1 cellular context compared by ENCODE assay signal in genomic region chr17:65557349-65558310, GRCh38.
TF ChIP-seq lines count a peak whose summit lies in the region.

No MANE protein-coding gene starts in this region.

TF ChIP-seq in HepG2, 621 proteins besides CTCF, POLR2A, EP300 and RAD21 (continued from another document and continues in another):
- TF ChIP-seq, protein P1, sequence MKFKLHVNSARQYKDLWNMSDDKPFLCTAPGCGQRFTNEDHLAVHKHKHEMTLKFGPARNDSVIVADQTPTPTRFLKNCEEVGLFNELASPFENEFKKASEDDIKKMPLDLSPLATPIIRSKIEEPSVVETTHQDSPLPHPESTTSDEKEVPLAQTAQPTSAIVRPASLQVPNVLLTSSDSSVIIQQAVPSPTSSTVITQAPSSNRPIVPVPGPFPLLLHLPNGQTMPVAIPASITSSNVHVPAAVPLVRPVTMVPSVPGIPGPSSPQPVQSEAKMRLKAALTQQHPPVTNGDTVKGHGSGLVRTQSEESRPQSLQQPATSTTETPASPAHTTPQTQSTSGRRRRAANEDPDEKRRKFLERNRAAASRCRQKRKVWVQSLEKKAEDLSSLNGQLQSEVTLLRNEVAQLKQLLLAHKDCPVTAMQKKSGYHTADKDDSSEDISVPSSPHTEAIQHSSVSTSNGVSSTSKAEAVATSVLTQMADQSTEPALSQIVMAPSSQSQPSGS (CRISPR knock-in tag; IDR thresholded peaks at IDR 0.05): peak; percentile 58
- TF ChIP-seq SAFB2 (CRISPR knock-in tag; IDR thresholded peaks at IDR 0.05; ENCODE audit: borderline replicate concordance, low read depth) (peak; percentile 47; the same call in 1 of the 2 replicates), CAMTA2 (CRISPR knock-in tag; IDR thresholded peaks at IDR 0.05; ENCODE audit: borderline replicate concordance) (no peak), ZNF430 (CRISPR knock-in tag; IDR thresholded peaks at IDR 0.05) (peak; percentile 89), RBFOX2 (IDR thresholded peaks at IDR 0.05; ENCODE audit: low read depth, low read length) (peak; percentile 51; the same call in 1 of the 2 replicates), PLRG1 (conservative IDR thresholded peaks at IDR 0.05) (no peak), REXO4 (CRISPR knock-in tag; IDR thresholded peaks at IDR 0.05; ENCODE audit: borderline replicate concordance) (no peak), KMT2A (CRISPR knock-in tag; IDR thresholded peaks at IDR 0.05) (peak; percentile 70), ZNF431 (CRISPR knock-in tag; IDR thresholded peaks at IDR 0.05; ENCODE audit: borderline replicate concordance, low read depth) (no peak; the same call in 1 of the 2 replicates), ARID2 (CRISPR knock-in tag; IDR thresholded peaks at IDR 0.05; ENCODE audit: borderline replicate concordance) (no peak), ARNT (IDR thresholded peaks at IDR 0.05) (no peak), STAG1 (CRISPR knock-in tag; IDR thresholded peaks at IDR 0.05) (no peak), PCBP1 (IDR thresholded peaks at IDR 0.05; ENCODE audit: borderline replicate concordance, low read depth, low read length) (no peak), KLF6 (CRISPR knock-in tag; IDR thresholded peaks at IDR 0.05) (0 out of 2 replicates have a peak, but pooled peaks have one; percentile 59), ZNF543 (CRISPR knock-in tag; IDR thresholded peaks at IDR 0.05) (no peak), ZNF547 (CRISPR knock-in tag; IDR thresholded peaks at IDR 0.05) (0 out of 2 replicates have a peak, but pooled peaks have one; percentile 47), ZFP1 (CRISPR knock-in tag; IDR thresholded peaks at IDR 0.05) (peak; percentile 57; the same call in 1 of the 2 replicates), NFRKB (IDR thresholded peaks at IDR 0.05) (no peak), SETDB1 (CRISPR knock-in tag; IDR thresholded peaks at IDR 0.05; ENCODE audit: borderline replicate concordance) (no peak), KDM5B (CRISPR knock-in tag; IDR thresholded peaks at IDR 0.05; ENCODE audit: borderline replicate concordance) (peak; percentile 55; the same call in 1 of the 2 replicates), JUNB (CRISPR knock-in tag; IDR thresholded peaks at IDR 0.05; ENCODE audit: borderline replicate concordance) (peak; percentile 88; the same call in 1 of the 2 replicates), ZNF772 (CRISPR knock-in tag; IDR thresholded peaks at IDR 0.05) (peak; percentile 87; the same call in 1 of the 2 replicates), MTF1 (CRISPR knock-in tag; IDR thresholded peaks at IDR 0.05) (no peak), ZBTB1 (CRISPR knock-in tag; IDR thresholded peaks at IDR 0.05; ENCODE audit: borderline replicate concordance) (no peak), CCAR2 (optimal IDR thresholded peaks at IDR 0.05; ENCODE audit: low read depth, low read length) (no peak), ZNF143 (CRISPR knock-in tag; IDR thresholded peaks at IDR 0.05) (no peak; the same call in 1 of the 2 replicates), ZKSCAN1 (IDR thresholded peaks at IDR 0.05; ENCODE audit: low read length) (no peak), ASH2L (IDR thresholded peaks at IDR 0.05; ENCODE audit: insufficient read length, low read depth, low read length) (peak; percentile 32), ZXDC (CRISPR knock-in tag; IDR thresholded peaks at IDR 0.05) (no peak), ATF1 (CRISPR knock-in tag; IDR thresholded peaks at IDR 0.05) (peak; percentile 68), ZFY (CRISPR knock-in tag; IDR thresholded peaks at IDR 0.05) (peak; percentile 17; the same call in 1 of the 2 replicates), RELA (CRISPR knock-in tag; IDR thresholded peaks at IDR 0.05) (no peak; the same call in 1 of the 2 replicates), ZFP90 (CRISPR knock-in tag; IDR thresholded peaks at IDR 0.05; ENCODE audit: borderline replicate concordance) (no peak), ZBTB7A (CRISPR knock-in tag; IDR thresholded peaks at IDR 0.05) (0 out of 2 replicates have a peak, but pooled peaks have one; percentile 73), KDM1A (CRISPR knock-in tag; IDR thresholded peaks at IDR 0.05) (peak; percentile 77), FOXM1 (CRISPR knock-in tag; IDR thresholded peaks at IDR 0.05) (no peak), ZNF737 (CRISPR knock-in tag; IDR thresholded peaks at IDR 0.05; ENCODE audit: borderline replicate concordance) (no peak), FOXP4 (CRISPR knock-in tag; IDR thresholded peaks at IDR 0.05) (peak; percentile 99), ZNF484 (CRISPR knock-in tag; IDR thresholded peaks at IDR 0.05; ENCODE audit: borderline replicate concordance, low read depth) (no peak), ZNF343 (CRISPR knock-in tag; IDR thresholded peaks at IDR 0.05) (peak; percentile 31; the same call in 1 of the 2 replicates), ZZZ3 (CRISPR knock-in tag; IDR thresholded peaks at IDR 0.05; ENCODE audit: borderline replicate concordance) (peak; percentile 57; the same call in 1 of the 2 replicates), ZNF549 (CRISPR knock-in tag; IDR thresholded peaks at IDR 0.05) (no peak), SP140L (CRISPR knock-in tag; IDR thresholded peaks at IDR 0.05; ENCODE audit: borderline replicate concordance) (no peak), CEBPG (CRISPR knock-in tag; IDR thresholded peaks at IDR 0.05) (peak; percentile 74), NFE2L1 (CRISPR knock-in tag; IDR thresholded peaks at IDR 0.05; ENCODE audit: borderline replicate concordance) (no peak), ZNF720 (CRISPR knock-in tag; IDR thresholded peaks at IDR 0.05) (no peak), HOXD1 (CRISPR knock-in tag; IDR thresholded peaks at IDR 0.05) (peak; percentile 93), DPF2 (CRISPR knock-in tag; IDR thresholded peaks at IDR 0.05; ENCODE audit: borderline replicate concordance, low read depth) (peak; percentile 93), YEATS4 (CRISPR knock-in tag; IDR thresholded peaks at IDR 0.05; ENCODE audit: borderline replicate concordance) (no peak), RXRB (CRISPR knock-in tag; IDR thresholded peaks at IDR 0.05; ENCODE audit: borderline replicate concordance) (peak; percentile 94), ZNF691 (CRISPR knock-in tag; IDR thresholded peaks at IDR 0.05; ENCODE audit: borderline replicate concordance, low read depth) (peak; percentile 94)
- TF ChIP-seq, protein P2, sequence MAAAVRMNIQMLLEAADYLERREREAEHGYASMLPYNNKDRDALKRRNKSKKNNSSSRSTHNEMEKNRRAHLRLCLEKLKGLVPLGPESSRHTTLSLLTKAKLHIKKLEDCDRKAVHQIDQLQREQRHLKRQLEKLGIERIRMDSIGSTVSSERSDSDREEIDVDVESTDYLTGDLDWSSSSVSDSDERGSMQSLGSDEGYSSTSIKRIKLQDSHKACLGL (CRISPR knock-in tag; IDR thresholded peaks at IDR 0.05): no peak
- TF ChIP-seq, protein P3, sequence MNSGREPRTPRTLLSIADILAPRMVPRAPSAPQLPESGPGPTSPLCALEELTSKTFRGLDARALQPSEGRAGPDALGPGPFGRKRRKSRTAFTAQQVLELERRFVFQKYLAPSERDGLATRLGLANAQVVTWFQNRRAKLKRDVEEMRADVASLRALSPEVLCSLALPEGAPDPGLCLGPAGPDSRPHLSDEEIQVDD (CRISPR knock-in tag; IDR thresholded peaks at IDR 0.05; ENCODE audit: borderline replicate concordance): no peak
- TF ChIP-seq, protein P4, sequence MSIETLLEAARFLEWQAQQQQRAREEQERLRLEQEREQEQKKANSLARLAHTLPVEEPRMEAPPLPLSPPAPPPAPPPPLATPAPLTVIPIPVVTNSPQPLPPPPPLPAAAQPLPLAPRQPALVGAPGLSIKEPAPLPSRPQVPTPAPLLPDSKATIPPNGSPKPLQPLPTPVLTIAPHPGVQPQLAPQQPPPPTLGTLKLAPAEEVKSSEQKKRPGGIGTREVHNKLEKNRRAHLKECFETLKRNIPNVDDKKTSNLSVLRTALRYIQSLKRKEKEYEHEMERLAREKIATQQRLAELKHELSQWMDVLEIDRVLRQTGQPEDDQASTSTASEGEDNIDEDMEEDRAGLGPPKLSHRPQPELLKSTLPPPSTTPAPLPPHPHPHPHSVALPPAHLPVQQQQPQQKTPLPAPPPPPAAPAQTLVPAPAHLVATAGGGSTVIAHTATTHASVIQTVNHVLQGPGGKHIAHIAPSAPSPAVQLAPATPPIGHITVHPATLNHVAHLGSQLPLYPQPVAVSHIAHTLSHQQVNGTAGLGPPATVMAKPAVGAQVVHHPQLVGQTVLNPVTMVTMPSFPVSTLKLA (IDR thresholded peaks at IDR 0.05): peak; percentile 70
- TF ChIP-seq, protein P5, sequence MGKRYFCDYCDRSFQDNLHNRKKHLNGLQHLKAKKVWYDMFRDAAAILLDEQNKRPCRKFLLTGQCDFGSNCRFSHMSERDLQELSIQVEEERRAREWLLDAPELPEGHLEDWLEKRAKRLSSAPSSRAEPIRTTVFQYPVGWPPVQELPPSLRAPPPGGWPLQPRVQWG (CRISPR knock-in tag; IDR thresholded peaks at IDR 0.05; ENCODE audit: borderline replicate concordance, low read depth): no peak
- TF ChIP-seq, protein P6, sequence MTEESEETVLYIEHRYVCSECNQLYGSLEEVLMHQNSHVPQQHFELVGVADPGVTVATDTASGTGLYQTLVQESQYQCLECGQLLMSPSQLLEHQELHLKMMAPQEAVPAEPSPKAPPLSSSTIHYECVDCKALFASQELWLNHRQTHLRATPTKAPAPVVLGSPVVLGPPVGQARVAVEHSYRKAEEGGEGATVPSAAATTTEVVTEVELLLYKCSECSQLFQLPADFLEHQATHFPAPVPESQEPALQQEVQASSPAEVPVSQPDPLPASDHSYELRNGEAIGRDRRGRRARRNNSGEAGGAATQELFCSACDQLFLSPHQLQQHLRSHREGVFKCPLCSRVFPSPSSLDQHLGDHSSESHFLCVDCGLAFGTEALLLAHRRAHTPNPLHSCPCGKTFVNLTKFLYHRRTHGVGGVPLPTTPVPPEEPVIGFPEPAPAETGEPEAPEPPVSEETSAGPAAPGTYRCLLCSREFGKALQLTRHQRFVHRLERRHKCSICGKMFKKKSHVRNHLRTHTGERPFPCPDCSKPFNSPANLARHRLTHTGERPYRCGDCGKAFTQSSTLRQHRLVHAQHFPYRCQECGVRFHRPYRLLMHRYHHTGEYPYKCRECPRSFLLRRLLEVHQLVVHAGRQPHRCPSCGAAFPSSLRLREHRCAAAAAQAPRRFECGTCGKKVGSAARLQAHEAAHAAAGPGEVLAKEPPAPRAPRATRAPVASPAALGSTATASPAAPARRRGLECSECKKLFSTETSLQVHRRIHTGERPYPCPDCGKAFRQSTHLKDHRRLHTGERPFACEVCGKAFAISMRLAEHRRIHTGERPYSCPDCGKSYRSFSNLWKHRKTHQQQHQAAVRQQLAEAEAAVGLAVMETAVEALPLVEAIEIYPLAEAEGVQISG (CRISPR knock-in tag; IDR thresholded peaks at IDR 0.05): peak; percentile 61
- TF ChIP-seq, protein P7, sequence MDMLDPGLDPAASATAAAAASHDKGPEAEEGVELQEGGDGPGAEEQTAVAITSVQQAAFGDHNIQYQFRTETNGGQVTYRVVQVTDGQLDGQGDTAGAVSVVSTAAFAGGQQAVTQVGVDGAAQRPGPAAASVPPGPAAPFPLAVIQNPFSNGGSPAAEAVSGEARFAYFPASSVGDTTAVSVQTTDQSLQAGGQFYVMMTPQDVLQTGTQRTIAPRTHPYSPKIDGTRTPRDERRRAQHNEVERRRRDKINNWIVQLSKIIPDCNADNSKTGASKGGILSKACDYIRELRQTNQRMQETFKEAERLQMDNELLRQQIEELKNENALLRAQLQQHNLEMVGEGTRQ (IDR thresholded peaks at IDR 0.05; ENCODE audit: low read depth, low read length): no peak
- TF ChIP-seq, protein P7 (CRISPR knock-in tag; IDR thresholded peaks at IDR 0.05; ENCODE audit: borderline replicate concordance): no peak
